ENCODE assay signal across 1 cellular context in the genomic region with DNA sequence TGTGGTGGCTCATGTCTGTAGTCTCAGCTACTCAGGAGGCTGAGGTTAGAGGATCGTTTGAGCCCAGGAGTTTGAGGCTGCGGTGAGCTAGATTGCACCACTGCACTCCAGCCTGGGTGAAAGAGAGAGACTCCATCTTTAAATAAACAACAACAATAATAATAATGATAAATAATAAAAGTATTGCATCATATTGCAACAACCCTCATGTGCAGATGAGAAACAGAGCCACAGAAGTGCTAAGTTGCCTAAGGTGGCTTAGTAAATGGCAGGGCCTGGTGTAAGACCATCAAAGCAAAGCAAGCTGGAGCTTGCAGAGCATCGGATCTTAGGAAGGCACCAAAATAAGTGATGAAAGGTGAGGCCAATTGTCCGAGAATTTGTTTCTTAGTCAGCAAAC.
TF ChIP-seq lines count a peak whose summit lies in the region.

No MANE protein-coding gene starts in this region.

TF ChIP-seq in H1, 55 proteins besides CTCF, POLR2A, EP300 and RAD21:
- TF ChIP-seq, protein P1, sequence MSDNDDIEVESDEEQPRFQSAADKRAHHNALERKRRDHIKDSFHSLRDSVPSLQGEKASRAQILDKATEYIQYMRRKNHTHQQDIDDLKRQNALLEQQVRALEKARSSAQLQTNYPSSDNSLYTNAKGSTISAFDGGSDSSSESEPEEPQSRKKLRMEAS (IDR thresholded peaks at IDR 0.05), result no peak
- peak; percentile 11; the same call in 1 of the 2 replicates for TF ChIP-seq CEBPB (IDR thresholded peaks at IDR 0.05; ENCODE audit: low read depth, low read length)
- no peak for TF ChIP-seq SAP30 (IDR thresholded peaks at IDR 0.05; ENCODE audit: insufficient read depth, insufficient replicate concordance, low read length)
- TF ChIP-seq JUN (IDR thresholded peaks at IDR 0.05; ENCODE audit: low read depth, low read length), result no peak
- no peak for TF ChIP-seq GTF2F1 (IDR thresholded peaks at IDR 0.05; ENCODE audit: borderline replicate concordance, low read depth, low read length)
TF ChIP-seq in H1: peak in this region for 1.
